10 cellular contexts compared by ENCODE assay signal in genomic region chr6:47741807-47742206, GRCh38. TPM values are rescaled to one million over a fixed set of nuclear protein-coding genes. Genes with fewer than 3 reads are reported as not detected.
DNase-seq lines count a peak whose midpoint lies in the region; ATAC-seq lines count a peak whose summit lies in the region.
"Had no signal": no experiment of that assay in that cellular context is flagged by ENCODE, and none has a peak within 500 bp of the region (broad histone marks: within the 10 kb centered on the region; RNA-seq: fewer than 3 reads in every experiment).

No MANE protein-coding gene starts in this region.

- no peaks in the 10 kb centered on the region for H3K36me3 Mint-ChIP-seq in stimulated activated effector memory CD8-positive, alpha-beta T cell treated with anti-CD3 and anti-CD28 coated beads, Interleukin-12 subunit alpha, Interleukin-12 subunit beta, amount 100 ng/mL, for 72 hours

- ATAC-seq in HG03571 (IDR thresholded peaks at IDR 0.05; ENCODE audit: unreplicated experiment), result peak; percentile 54
- ATAC-seq in stimulated activated effector memory CD8-positive, alpha-beta T cell treated with anti-CD3 and anti-CD28 coated beads, Interleukin-12 subunit alpha, Interleukin-12 subunit beta, amount 100 ng/mL, for 72 hours, result peak; percentile 83

- no peak overlapping the region for H3K27ac Mint-ChIP-seq in stimulated activated effector memory CD8-positive, alpha-beta T cell treated with anti-CD3 and anti-CD28 coated beads, Interleukin-12 subunit alpha, Interleukin-12 subunit beta, amount 100 ng/mL, for 72 hours
- H3K27ac Mint-ChIP-seq: T-helper 2 cell treated with Interferon-gamma antibody and Interleukin-4, amounts not matched to agents 5 μg/mL and 100 μg/mL, for 36 hours had no signal

- no peaks in the 10 kb centered on the region for H3K9me3 Mint-ChIP-seq in stimulated activated effector memory CD8-positive, alpha-beta T cell treated with anti-CD3 and anti-CD28 coated beads, Interleukin-12 subunit alpha, Interleukin-12 subunit beta, amount 100 ng/mL, for 72 hours
- H3K9me3 Mint-ChIP-seq: T-helper 2 cell treated with Interferon-gamma antibody and Interleukin-4, amounts not matched to agents 5 μg/mL and 100 μg/mL, for 36 hours had no signal

- DNase-seq in activated CD4-positive, alpha-beta T cell treated with anti-CD3 and anti-CD28 coated beads for 48 hours, result peak; percentile 6
- no peak for DNase-seq in activated CD4-positive, alpha-beta T cell treated with anti-CD3 and anti-CD28 coated beads, Interleukin-2, amount 50 U/mL, for 4 hours
- DNase-seq in dermis microvascular lymphatic vessel endothelial cell (ENCODE audit: low read depth in 2 of 2) (peak; percentile 12 to 38), NCI-H1048 (lab: John Stamatoyannopoulos, UW) (no peak), 8988T (no peak)
- no peak for DNase-seq in stimulated activated effector memory CD8-positive, alpha-beta T cell treated with anti-CD3 and anti-CD28 coated beads, Interleukin-12 subunit alpha, Interleukin-12 subunit beta, amount 100 ng/mL, for 72 hours (ENCODE audit: low spot score in 2 of 2)
- no peak for DNase-seq in activated CD4-positive, CD25-positive, alpha-beta regulatory T cell treated with anti-CD3 and anti-CD28 coated beads, Interleukin-2, amount 50 U/mL, for 72 hours
- DNase-seq: cerebellar nuclear complex had no signal

- H3K4me3 Mint-ChIP-seq in stimulated activated effector memory CD8-positive, alpha-beta T cell treated with anti-CD3 and anti-CD28 coated beads, Interleukin-12 subunit alpha, Interleukin-12 subunit beta, amount 100 ng/mL, for 72 hours, result no peak overlapping the region
- H3K4me3 Mint-ChIP-seq: T-helper 2 cell treated with Interferon-gamma antibody and Interleukin-4, amounts not matched to agents 5 μg/mL and 100 μg/mL, for 36 hours had no signal

- no peaks in the 10 kb centered on the region for H3K4me1 Mint-ChIP-seq in stimulated activated effector memory CD8-positive, alpha-beta T cell treated with anti-CD3 and anti-CD28 coated beads, Interleukin-12 subunit alpha, Interleukin-12 subunit beta, amount 100 ng/mL, for 72 hours

RNA-seq across cellular contexts. Expression of gene OPN5, which starts 40.0 kb away (rescaled TPM):
- not detected in 2 replicates for total RNA-seq in dermis microvascular lymphatic vessel endothelial cell

RNA-seq across cellular contexts. Expression of gene ADGRF4, which starts 43.4 kb away (rescaled TPM):
- total RNA-seq in dermis microvascular lymphatic vessel endothelial cell, result not detected in 2 replicates

Comparison
In these comparisons a context has a peak if more than half of its experiments do, and no peak if none do; other contexts are left out.
1. DNase-seq: peak in activated CD4-positive, alpha-beta T cell treated with anti-CD3 and anti-CD28 coated beads for 48 hours (single experiment) and dermis microvascular lymphatic vessel endothelial cell (2 of 2); none in activated CD4-positive, alpha-beta T cell treated with anti-CD3 and anti-CD28 coated beads, Interleukin-2, amount 50 U/mL, for 4 hours (0 of 2), stimulated activated effector memory CD8-positive, alpha-beta T cell treated with anti-CD3 and anti-CD28 coated beads, Interleukin-12 subunit alpha, Interleukin-12 subunit beta, amount 100 ng/mL, for 72 hours (0 of 2), NCI-H1048 (single experiment), 8988T (single experiment) and activated CD4-positive, CD25-positive, alpha-beta regulatory T cell treated with anti-CD3 and anti-CD28 coated beads, Interleukin-2, amount 50 U/mL, for 72 hours (single experiment).